1 cellular context compared by ENCODE assay signal in genomic region chr10:12829796-12830195, GRCh38.
TF ChIP-seq lines count a peak whose summit lies in the region.

No MANE protein-coding gene starts in this region.

TF ChIP-seq in WTC11, 78 proteins besides CTCF, POLR2A, EP300 and RAD21 (continued from another document):
- TF ChIP-seq, protein P1, sequence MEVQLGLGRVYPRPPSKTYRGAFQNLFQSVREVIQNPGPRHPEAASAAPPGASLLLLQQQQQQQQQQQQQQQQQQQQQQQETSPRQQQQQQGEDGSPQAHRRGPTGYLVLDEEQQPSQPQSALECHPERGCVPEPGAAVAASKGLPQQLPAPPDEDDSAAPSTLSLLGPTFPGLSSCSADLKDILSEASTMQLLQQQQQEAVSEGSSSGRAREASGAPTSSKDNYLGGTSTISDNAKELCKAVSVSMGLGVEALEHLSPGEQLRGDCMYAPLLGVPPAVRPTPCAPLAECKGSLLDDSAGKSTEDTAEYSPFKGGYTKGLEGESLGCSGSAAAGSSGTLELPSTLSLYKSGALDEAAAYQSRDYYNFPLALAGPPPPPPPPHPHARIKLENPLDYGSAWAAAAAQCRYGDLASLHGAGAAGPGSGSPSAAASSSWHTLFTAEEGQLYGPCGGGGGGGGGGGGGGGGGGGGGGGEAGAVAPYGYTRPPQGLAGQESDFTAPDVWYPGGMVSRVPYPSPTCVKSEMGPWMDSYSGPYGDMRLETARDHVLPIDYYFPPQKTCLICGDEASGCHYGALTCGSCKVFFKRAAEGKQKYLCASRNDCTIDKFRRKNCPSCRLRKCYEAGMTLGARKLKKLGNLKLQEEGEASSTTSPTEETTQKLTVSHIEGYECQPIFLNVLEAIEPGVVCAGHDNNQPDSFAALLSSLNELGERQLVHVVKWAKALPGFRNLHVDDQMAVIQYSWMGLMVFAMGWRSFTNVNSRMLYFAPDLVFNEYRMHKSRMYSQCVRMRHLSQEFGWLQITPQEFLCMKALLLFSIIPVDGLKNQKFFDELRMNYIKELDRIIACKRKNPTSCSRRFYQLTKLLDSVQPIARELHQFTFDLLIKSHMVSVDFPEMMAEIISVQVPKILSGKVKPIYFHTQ (CRISPR knock-in tag; IDR thresholded peaks at IDR 0.05) = no peak
- TF ChIP-seq, protein P2, sequence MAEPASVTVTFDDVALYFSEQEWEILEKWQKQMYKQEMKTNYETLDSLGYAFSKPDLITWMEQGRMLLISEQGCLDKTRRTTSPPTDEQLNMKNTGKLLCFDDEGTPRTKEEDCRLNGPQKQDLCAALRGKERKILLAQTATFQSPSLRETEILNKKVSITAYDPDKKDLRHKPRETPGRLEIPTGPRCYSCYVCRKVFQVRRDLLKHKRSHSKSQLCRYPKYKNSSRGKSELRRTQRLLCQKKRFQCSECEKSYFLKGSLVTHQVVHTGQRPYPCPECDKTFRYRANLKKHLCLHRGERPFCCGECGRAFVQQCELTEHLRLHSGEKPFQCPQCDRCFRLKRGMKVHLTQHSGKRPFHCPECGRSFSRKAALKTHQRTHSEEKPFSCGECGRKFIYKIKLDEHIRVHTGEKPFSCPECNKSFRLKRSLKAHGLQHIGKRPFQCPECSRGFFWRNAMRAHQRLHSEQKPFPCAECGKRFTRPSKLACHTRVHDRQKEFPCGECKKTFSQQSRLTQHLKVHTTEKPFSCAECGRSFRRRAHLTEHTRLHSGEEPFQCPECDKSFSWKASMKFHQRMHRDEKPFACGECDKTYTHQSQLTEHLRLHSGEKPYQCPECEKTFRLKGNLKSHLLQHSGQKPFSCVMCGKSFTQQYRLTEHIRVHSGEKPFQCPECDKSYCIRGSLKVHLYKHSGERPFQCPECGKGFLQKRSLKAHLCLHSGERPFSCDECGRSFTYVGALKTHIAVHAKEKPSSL (CRISPR knock-in tag; conservative IDR thresholded peaks at IDR 0.05) = no peak
- TF ChIP-seq ETV6 (CRISPR knock-in tag; IDR thresholded peaks at IDR 0.05) = no peak
- no peak for TF ChIP-seq NFATC4 (CRISPR knock-in tag; IDR thresholded peaks at IDR 0.05)
- TF ChIP-seq ZNF121 (CRISPR knock-in tag; IDR thresholded peaks at IDR 0.05) = no peak
- TF ChIP-seq HMGA2 (CRISPR knock-in tag; IDR thresholded peaks at IDR 0.05) = no peak
